ENCODE assay signal across 12 cellular contexts in the genomic region with DNA sequence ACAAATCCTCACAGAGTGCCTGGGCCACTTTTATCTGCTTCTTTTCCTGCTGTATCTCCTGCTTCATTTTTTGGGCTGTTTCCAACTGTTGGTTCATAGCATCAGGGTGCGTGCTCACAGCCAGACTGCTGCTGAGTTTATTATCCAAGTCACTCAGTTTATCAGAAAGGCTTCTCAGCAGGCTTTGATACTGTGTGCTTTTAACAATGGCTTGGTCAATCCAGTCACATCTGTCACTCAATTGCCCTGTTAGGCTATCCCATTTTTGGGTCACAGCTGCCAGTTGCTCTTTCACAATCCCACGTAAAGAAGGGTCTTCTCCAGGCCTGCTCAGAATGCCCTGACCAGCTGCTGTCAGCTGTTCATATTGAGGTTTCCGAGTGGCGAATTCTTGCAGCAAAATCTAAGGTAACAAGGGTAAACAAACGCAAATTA.
A peak's percentile ranks its signal among the peaks of the same experiment; 100 is the strongest.
DNase-seq lines count a peak whose midpoint lies in the region; ATAC-seq and TF ChIP-seq lines count a peak whose summit lies in the region.
"Had no signal": no experiment of that assay in that cellular context is flagged by ENCODE, and none has a peak within 500 bp of the region (broad histone marks: within the 10 kb centered on the region; RNA-seq: fewer than 3 reads in every experiment).

No MANE protein-coding gene starts in this region.

- H2BK120ac ChIP-seq in IMR-90 (ENCODE audit: low read depth, low read length), result no peak overlapping the region

- H3K36me3 Mint-ChIP-seq in glutamatergic neuron (ENCODE audit: unreplicated experiment), result peaks cover 5% of the 10 kb centered on the region
- H3K36me3 Mint-ChIP-seq: activated naive CD4-positive, alpha-beta T cell treated with anti-CD3 and anti-CD28 coated beads, Interleukin-2, amount 50 U/mL, for 24 hours had no signal

- no peak overlapping the region for H2BK20ac ChIP-seq in IMR-90 (ENCODE audit: low read depth, low read length)

- H2AK9ac ChIP-seq in IMR-90 (replicated peaks; ENCODE audit: low read depth, low read length, poor library complexity), result no peak overlapping the region

- TF ChIP-seq RAD21 in IMR-90 (IDR thresholded peaks at IDR 0.05; ENCODE audit: low read length), result no peak

- no peaks in the 10 kb centered on the region for H3K9me1 ChIP-seq in IMR-90 (ENCODE audit: insufficient read depth, low read length)

- H3K4me1 ChIP-seq in IMR-90 (ENCODE audit: control insufficient read depth, insufficient read depth, low read length) (peaks cover 6% of the 10 kb centered on the region), SJCRH30 (peaks cover 44% of the 10 kb centered on the region), gastrocnemius medialis (peaks cover 18 to 21% of the 10 kb centered on the region in 2 donors)

- in situ Hi-C loops in IMR-90 (cut with MboI; ENCODE audit: low sequenced_read_pairs), result loop anchor here (25.0 kb wide), 1 partner anchor 568 kb away; no protein-coding TSS in a partner anchor
- in situ Hi-C loops in gastrocnemius medialis (cut with MboI; ENCODE audit: low sequenced_read_pairs in 4 of 4), result no loop called here

- peak overlapping the region; percentile 86 for H3K27ac Mint-ChIP-seq in glutamatergic neuron (ENCODE audit: unreplicated experiment)
- H3K27ac Mint-ChIP-seq: activated naive CD4-positive, alpha-beta T cell treated with anti-CD3 and anti-CD28 coated beads, Interleukin-2, amount 50 U/mL, for 24 hours had no signal

- no peak overlapping the region for H3K4me3 ChIP-seq in IMR-90 (ENCODE audit: insufficient read depth, low read depth, low read length)
- H3K4me3 ChIP-seq in SJCRH30, result peak overlapping the region; percentile 45
- no peak overlapping the region for H3K4me3 ChIP-seq in gastrocnemius medialis

- peaks cover 11% of the 10 kb centered on the region; the same call in 1 of the 2 replicates for H4K20me1 ChIP-seq in IMR-90 (ENCODE audit: insufficient read depth, low read length)

- DNase-seq in IMR-90 (peak; percentile 73), SJCRH30 (peak; percentile 82 to 91), glutamatergic neuron (peak; percentile 42), gastrocnemius medialis (no peak), iPS-NIHi11 (ENCODE audit: low spot score) (no peak), activated gamma-delta T cell (lab: John Stamatoyannopoulos, UW) (no peak), GOT3 (lab: John Stamatoyannopoulos, UW) (no peak)
- DNase-seq: activated CD4-positive, alpha-beta T cell treated with anti-CD3 and anti-CD28 coated beads, Interleukin-2, amount 50 U/mL, for 48 hours; DMS53; NCI-H526 treated with DMSO at 0.1 percent for 48 hours; stimulated activated CD4-positive, alpha-beta T cell treated with anti-CD3 and anti-CD28 coated beads, Interleukin-4, amount 100 ng/mL, for 24 hours had no signal

- H4K8ac ChIP-seq in IMR-90 (ENCODE audit: low read depth in 2 of 2, low read length in 2 of 2), result peak overlapping the region in 1 of 2 experiments; percentile 40; a peak in 1 of 4 replicates

- peaks cover 18 to 40% of the 10 kb centered on the region in 2 experiments for H3K79me1 ChIP-seq in IMR-90 (ENCODE audit: low read depth in 1 of 2, low read length in 2 of 2)

- no peak overlapping the region for H3K9ac ChIP-seq in IMR-90 (ENCODE audit: low read depth, low read length)

- H3K27me3 ChIP-seq in IMR-90 (ENCODE audit: control insufficient read depth, insufficient read depth, low read length) (no peaks in the 10 kb centered on the region), SJCRH30 (no peaks in the 10 kb centered on the region), gastrocnemius medialis (no peaks in the 10 kb centered on the region)

- peak overlapping the region; percentile 43; the same call in 1 of the 2 replicates for H3K14ac ChIP-seq in IMR-90 (replicated peaks; ENCODE audit: low read depth, low read length)

- TF ChIP-seq CTCF in IMR-90 (conservative IDR thresholded peaks at IDR 0.05; ENCODE audit: low read depth, low read length), result no peak
- no peak for TF ChIP-seq CTCF in glutamatergic neuron (IDR thresholded peaks at IDR 0.05; ENCODE audit: partially characterized antibody, unreplicated experiment)
- TF ChIP-seq CTCF in gastrocnemius medialis (IDR thresholded peaks at IDR 0.05 in 4 of 5, conservative IDR thresholded peaks at IDR 0.05 in 1 of 5), result no peak

- H2BK5ac ChIP-seq in IMR-90 (ENCODE audit: low read depth, low read length, poor library complexity, severe bottlenecking), result peak overlapping the region; percentile 13

- no peak overlapping the region for H3K4ac ChIP-seq in IMR-90 (ENCODE audit: low read depth, low read length)

- H3K18ac ChIP-seq in IMR-90 (ENCODE audit: low read depth, low read length), result no peak overlapping the region

- POLR2A ChIA-PET in IMR-90 (lab: Charles Lee; ENCODE audit: unreplicated experiment), result no interaction called here

- CTCF ChIA-PET in IMR-90 (lab: Yijun Ruan, JAX), result no interaction called here

- no peak overlapping the region for H3K4me2 ChIP-seq in IMR-90 (ENCODE audit: low read depth, low read length)

- TF ChIP-seq POLR2A in IMR-90 (IDR thresholded peaks at IDR 0.05; ENCODE audit: low read depth, low read length), result no peak
- no peak for TF ChIP-seq POLR2A in gastrocnemius medialis (IDR thresholded peaks at IDR 0.05)

- H3K9me3 ChIP-seq in IMR-90 (ENCODE audit: control insufficient read depth, insufficient read depth, low read length) (no peaks in the 10 kb centered on the region), SJCRH30 (replicated peaks) (no peaks in the 10 kb centered on the region), gastrocnemius medialis (no peaks in the 10 kb centered on the region)

- peaks cover 9% of the 10 kb centered on the region for H3K27me3 Mint-ChIP-seq in glutamatergic neuron (ENCODE audit: unreplicated experiment)
- H3K27me3 Mint-ChIP-seq: activated naive CD4-positive, alpha-beta T cell treated with anti-CD3 and anti-CD28 coated beads, Interleukin-2, amount 50 U/mL, for 24 hours had no signal

- no peak overlapping the region for H2AFZ ChIP-seq in IMR-90 (replicated peaks; ENCODE audit: low read length, poor library complexity)

- H3K36me3 ChIP-seq in IMR-90 (ENCODE audit: control insufficient read depth, insufficient read depth, low read length) (peaks cover 24% of the 10 kb centered on the region), SJCRH30 (peaks cover 13% of the 10 kb centered on the region), gastrocnemius medialis (peaks cover 0 to 34% of the 10 kb centered on the region in 2 donors)

- 0 out of 2 replicates have a peak overlapping the region, but pooled peaks have one; percentile 10 for H3K23ac ChIP-seq in IMR-90 (ENCODE audit: low read depth, low read length)

- peak overlapping the region; percentile 6 for H3K4me3 Mint-ChIP-seq in glutamatergic neuron (ENCODE audit: unreplicated experiment)
- H3K4me3 Mint-ChIP-seq: activated naive CD4-positive, alpha-beta T cell treated with anti-CD3 and anti-CD28 coated beads, Interleukin-2, amount 50 U/mL, for 24 hours had no signal

- no peak overlapping the region for H2BK15ac ChIP-seq in IMR-90 (ENCODE audit: low read depth, low read length)

- H4K91ac ChIP-seq in IMR-90 (ENCODE audit: insufficient read depth, low read depth, low read length), result no peak overlapping the region

- BruUV-seq in IMR-90 (replicated peaks; lab: Mats Ljungman, UMichigan), result no TSS peak

- dilution Hi-C loops in IMR-90 (cut with HindIII; ENCODE audit: low sequenced_read_pairs, unreplicated experiment), result no loop called here

- H3K27ac ChIP-seq in IMR-90 (ENCODE audit: insufficient read depth, low read length) (peak overlapping the region; percentile 27; the same call in 1 of the 2 replicates), SJCRH30 (peak overlapping the region; percentile 95), gastrocnemius medialis (peak overlapping the region; percentile 17 to 57 (median 42))

- H2AK5ac ChIP-seq in IMR-90 (ENCODE audit: low read depth, low read length), result no peak overlapping the region

- 56% methylated on average over 1 of the region's 5 CpGs; no CpG with 5 or more reads in 1 of the 2 experiments for WGBS in IMR-90 (ENCODE audit: extremely low coverage in 2 of 2, insufficient read length in 1 of 2), 2 experiments

- peaks cover 30% of the 10 kb centered on the region for H3K4me1 Mint-ChIP-seq in glutamatergic neuron (ENCODE audit: low read depth, unreplicated experiment)
- H3K4me1 Mint-ChIP-seq: activated naive CD4-positive, alpha-beta T cell treated with anti-CD3 and anti-CD28 coated beads, Interleukin-2, amount 50 U/mL, for 24 hours had no signal

- intact Hi-C loops in IMR-90 (cut with micrococcal nuclease) (no loop called here), gastrocnemius medialis (cut with DNase I; ENCODE audit: low total_unique reads) (loop anchor here (5.0 kb wide), 1 partner anchor 37 kb away; no protein-coding TSS in a partner anchor)

- H3K56ac ChIP-seq in IMR-90 (ENCODE audit: extremely low read depth, insufficient read depth, low read length), result no peak overlapping the region

- H4K5ac ChIP-seq in IMR-90 (ENCODE audit: low read depth, low read length), result no peak overlapping the region

- ATAC-seq in IMR-90 (ENCODE audit: low read depth) (peak; percentile 16; the same call in 1 of the 2 replicates), gastrocnemius medialis (peak; percentile 44 to 69)

- H3K9me3 Mint-ChIP-seq in glutamatergic neuron (ENCODE audit: unreplicated experiment), result peaks cover 13% of the 10 kb centered on the region
- H3K9me3 Mint-ChIP-seq: activated naive CD4-positive, alpha-beta T cell treated with anti-CD3 and anti-CD28 coated beads, Interleukin-2, amount 50 U/mL, for 24 hours had no signal

TF ChIP-seq in IMR-90, 13 proteins besides CTCF, POLR2A, EP300 and RAD21 (continues in another document):
- TF ChIP-seq RFX5 (IDR thresholded peaks at IDR 0.05; ENCODE audit: low read depth, low read length), result no peak
- TF ChIP-seq MXI1 (IDR thresholded peaks at IDR 0.05; ENCODE audit: borderline replicate concordance, low read depth, low read length), result no peak
- no peak for TF ChIP-seq BHLHE40 (IDR thresholded peaks at IDR 0.05; ENCODE audit: low read depth, low read length)
- no peak for TF ChIP-seq SMC3 (IDR thresholded peaks at IDR 0.05; ENCODE audit: low read depth, low read length)
- TF ChIP-seq MAFK (IDR thresholded peaks at IDR 0.05; ENCODE audit: low read depth, low read length), result no peak
- TF ChIP-seq RCOR1 (IDR thresholded peaks at IDR 0.05; ENCODE audit: insufficient replicate concordance, low read length), result no peak
- no peak for TF ChIP-seq CEBPB (IDR thresholded peaks at IDR 0.05; ENCODE audit: low read depth, low read length)
- TF ChIP-seq, protein P1, sequence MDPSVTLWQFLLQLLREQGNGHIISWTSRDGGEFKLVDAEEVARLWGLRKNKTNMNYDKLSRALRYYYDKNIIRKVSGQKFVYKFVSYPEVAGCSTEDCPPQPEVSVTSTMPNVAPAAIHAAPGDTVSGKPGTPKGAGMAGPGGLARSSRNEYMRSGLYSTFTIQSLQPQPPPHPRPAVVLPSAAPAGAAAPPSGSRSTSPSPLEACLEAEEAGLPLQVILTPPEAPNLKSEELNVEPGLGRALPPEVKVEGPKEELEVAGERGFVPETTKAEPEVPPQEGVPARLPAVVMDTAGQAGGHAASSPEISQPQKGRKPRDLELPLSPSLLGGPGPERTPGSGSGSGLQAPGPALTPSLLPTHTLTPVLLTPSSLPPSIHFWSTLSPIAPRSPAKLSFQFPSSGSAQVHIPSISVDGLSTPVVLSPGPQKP (IDR thresholded peaks at IDR 0.05; ENCODE audit: borderline replicate concordance, low read depth, low read length), result no peak
- no peak for TF ChIP-seq FOS (IDR thresholded peaks at IDR 0.05; ENCODE audit: low read depth, low read length)

Comparison
In these comparisons a context has a peak if more than half of its experiments do, and no peak if none do; other contexts are left out.
1. DNase-seq: peak in IMR-90 (single experiment), SJCRH30 (2 of 2) and glutamatergic neuron (single experiment); none in gastrocnemius medialis (0 of 2), iPS-NIHi11 (single experiment), activated gamma-delta T cell (single experiment) and GOT3 (single experiment).
2. H3K27ac ChIP-seq: peak in every context shown above with its lines; median percentile 95 in SJCRH30; 42 in gastrocnemius medialis; 27 in IMR-90.